ENCODE assay signal across 10 cellular contexts in the genomic region with DNA sequence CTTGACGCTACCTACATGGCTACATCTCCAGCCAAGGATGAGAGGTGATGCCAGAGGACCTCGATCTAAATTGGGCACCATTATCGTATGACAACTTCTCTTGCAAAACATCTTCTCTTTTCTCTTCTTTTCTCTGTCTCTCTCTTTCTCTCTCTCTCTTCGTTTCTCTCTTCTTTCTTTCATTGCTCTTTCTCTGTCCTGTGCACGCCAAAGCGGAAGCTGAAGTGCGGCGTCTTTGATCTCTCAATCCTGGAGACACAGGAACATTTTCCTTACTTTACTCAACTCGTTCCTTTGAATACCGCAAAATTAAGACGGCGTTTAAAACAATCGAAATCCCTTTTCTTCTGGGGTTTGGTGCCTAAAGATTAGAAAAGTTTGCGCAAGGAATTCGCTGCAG.
DNase-seq lines count a peak whose midpoint lies in the region; ATAC-seq and TF ChIP-seq lines count a peak whose summit lies in the region.
"Had no signal": no experiment of that assay in that cellular context is flagged by ENCODE, and none has a peak within 500 bp of the region (broad histone marks: within the 10 kb centered on the region; RNA-seq: fewer than 3 reads in every experiment).

No MANE protein-coding gene starts in this region.

- H3K4me3 Mint-ChIP-seq in activated T-helper 1 cell treated with anti-CD3 and anti-CD28 coated beads, Interleukin-12 subunit alpha, Interleukin-12 subunit beta, Interleukin-2, Interleukin-4 antibody, amounts not matched to agents 30 ng/mL and 10 ng/mL and 1 ng/mL, durations not matched to agents 14 hours and 24 hours and 36 hours, result peak overlapping the region; percentile 91
- H3K4me3 Mint-ChIP-seq: nephron had no signal

- H3K4me3 ChIP-seq in BJ (ENCODE audit: low read depth, low read length), result peak overlapping the region; percentile 83
- H3K4me3 ChIP-seq in Karpas-422 (ENCODE audit: low read length), result no peak overlapping the region
- H3K4me3 ChIP-seq in left lung, result peak overlapping the region in 1 of 2 donors; percentile 63

- peaks cover 33% of the 10 kb centered on the region for H3K4me1 Mint-ChIP-seq in activated T-helper 1 cell treated with anti-CD3 and anti-CD28 coated beads, Interleukin-12 subunit alpha, Interleukin-12 subunit beta, Interleukin-2, Interleukin-4 antibody, amounts not matched to agents 30 ng/mL and 10 ng/mL and 1 ng/mL, durations not matched to agents 14 hours and 24 hours and 36 hours (ENCODE audit: low read depth)
- H3K4me1 Mint-ChIP-seq: nephron had no signal

- no peak for TF ChIP-seq CTCF in BJ (IDR thresholded peaks at IDR 0.05; ENCODE audit: insufficient read depth, low read depth, low read length)
- no peak for TF ChIP-seq CTCF in left lung (IDR thresholded peaks at IDR 0.05)

- no peaks in the 10 kb centered on the region for H3K9me2 ChIP-seq in Karpas-422 (replicated peaks; ENCODE audit: insufficient read depth, low read length)

- H3K36me3 ChIP-seq in BJ (ENCODE audit: control insufficient read depth, insufficient read depth, low read length) (no peaks in the 10 kb centered on the region), Karpas-422 (ENCODE audit: insufficient read depth, low read length) (no peaks in the 10 kb centered on the region), left lung (no peaks in the 10 kb centered on the region)

- peaks cover 12% of the 10 kb centered on the region for H3K36me3 Mint-ChIP-seq in activated T-helper 1 cell treated with anti-CD3 and anti-CD28 coated beads, Interleukin-12 subunit alpha, Interleukin-12 subunit beta, Interleukin-2, Interleukin-4 antibody, amounts not matched to agents 30 ng/mL and 10 ng/mL and 1 ng/mL, durations not matched to agents 14 hours and 24 hours and 36 hours (ENCODE audit: low read depth)

- ATAC-seq in GM21528 (IDR thresholded peaks at IDR 0.05; ENCODE audit: low FRiP score, unreplicated experiment), result peak; percentile 4
- peak; percentile 23 for ATAC-seq in left lobe of liver
- no peak for ATAC-seq in left lung

- DNase-seq in BJ (ENCODE audit: low read depth), result no peak
- DNase-seq in activated T-helper 1 cell treated with anti-CD3 and anti-CD28 coated beads, Interleukin-12 subunit alpha, Interleukin-12 subunit beta, Interleukin-2, Interleukin-4 antibody, amounts not matched to agents 30 ng/mL and 10 ng/mL and 1 ng/mL, durations not matched to agents 14 hours and 24 hours and 36 hours (ENCODE audit: low spot score), result peak; percentile 1
- DNase-seq in left lobe of liver (ENCODE audit: low spot score), result no peak
- DNase-seq in NCI-H446 treated with DMSO at 0.1 percent for 48 hours (lab: John Stamatoyannopoulos, UW), result no peak
- no peak for DNase-seq in Karpas-422
- DNase-seq in G401 (ENCODE audit: low spot score), result no peak
- DNase-seq in left lung, result no peak
- DNase-seq: cortex of kidney had no signal

- H3K9me3 ChIP-seq in Karpas-422 (ENCODE audit: low read length), result no peaks in the 10 kb centered on the region
- no peaks in the 10 kb centered on the region for H3K9me3 ChIP-seq in left lung

- H3K27me3 Mint-ChIP-seq in activated T-helper 1 cell treated with anti-CD3 and anti-CD28 coated beads, Interleukin-12 subunit alpha, Interleukin-12 subunit beta, Interleukin-2, Interleukin-4 antibody, amounts not matched to agents 30 ng/mL and 10 ng/mL and 1 ng/mL, durations not matched to agents 14 hours and 24 hours and 36 hours (ENCODE audit: insufficient read depth), result no peaks in the 10 kb centered on the region

- intact Hi-C loops in activated T-helper 1 cell treated with anti-CD3 and anti-CD28 coated beads, Interleukin-12 subunit alpha, Interleukin-12 subunit beta, Interleukin-2, Interleukin-4 antibody, amounts not matched to agents 30 ng/mL and 10 ng/mL and 1 ng/mL, durations not matched to agents 14 hours and 24 hours and 36 hours (cut with micrococcal nuclease), result loop anchor here (2.0 to 10.0 kb wide), 6 partner anchors 33 to 1007 kb away; a partner anchor contains a TSS
- intact Hi-C loops in left lung (cut with DNase I), result no loop called here

- no peaks in the 10 kb centered on the region for H3K27me3 ChIP-seq in BJ (ENCODE audit: control insufficient read depth, insufficient read depth, low read length)
- H3K27me3 ChIP-seq in Karpas-422 (ENCODE audit: low read length), result no peaks in the 10 kb centered on the region
- H3K27me3 ChIP-seq in left lung, result no peaks in the 10 kb centered on the region

- POLR2A ChIA-PET in BJ (lab: Charles Lee), result no interaction called here

- CTCF ChIA-PET in BJ (lab: Yijun Ruan, JAX), result no interaction called here

- H3K4me1 ChIP-seq in Karpas-422 (ENCODE audit: low read length) (no peaks in the 10 kb centered on the region), left lung (no peaks in the 10 kb centered on the region)

- no peaks in the 10 kb centered on the region for H3K9me3 Mint-ChIP-seq in activated T-helper 1 cell treated with anti-CD3 and anti-CD28 coated beads, Interleukin-12 subunit alpha, Interleukin-12 subunit beta, Interleukin-2, Interleukin-4 antibody, amounts not matched to agents 30 ng/mL and 10 ng/mL and 1 ng/mL, durations not matched to agents 14 hours and 24 hours and 36 hours
- H3K9me3 Mint-ChIP-seq: nephron had no signal

- H3K27ac Mint-ChIP-seq in activated T-helper 1 cell treated with anti-CD3 and anti-CD28 coated beads, Interleukin-12 subunit alpha, Interleukin-12 subunit beta, Interleukin-2, Interleukin-4 antibody, amounts not matched to agents 30 ng/mL and 10 ng/mL and 1 ng/mL, durations not matched to agents 14 hours and 24 hours and 36 hours, result peak overlapping the region; percentile 100
- H3K27ac Mint-ChIP-seq: nephron had no signal

- H3K9ac ChIP-seq in Karpas-422 (ENCODE audit: low read length), result no peak overlapping the region

- no peak overlapping the region for H2AFZ ChIP-seq in Karpas-422 (ENCODE audit: low read length)

- H3K4me2 ChIP-seq in Karpas-422 (ENCODE audit: low read depth, low read length, poor library complexity, severe bottlenecking), result no peak overlapping the region

- no peaks in the 10 kb centered on the region for H3K79me2 ChIP-seq in Karpas-422 (ENCODE audit: low read length)

- H4K20me1 ChIP-seq in Karpas-422 (ENCODE audit: insufficient read depth, low read depth, low read length), result no peaks in the 10 kb centered on the region

- H3K27ac ChIP-seq in Karpas-422 (ENCODE audit: low read length) (no peak overlapping the region), left lung (peak overlapping the region in 1 of 2 donors; percentile 88)

- in situ Hi-C loops in G401 (cut with HindIII; ENCODE audit: low sequenced_read_pairs), result no loop called here
